ENCODE assay signal across 22 cellular contexts in the genomic region with DNA sequence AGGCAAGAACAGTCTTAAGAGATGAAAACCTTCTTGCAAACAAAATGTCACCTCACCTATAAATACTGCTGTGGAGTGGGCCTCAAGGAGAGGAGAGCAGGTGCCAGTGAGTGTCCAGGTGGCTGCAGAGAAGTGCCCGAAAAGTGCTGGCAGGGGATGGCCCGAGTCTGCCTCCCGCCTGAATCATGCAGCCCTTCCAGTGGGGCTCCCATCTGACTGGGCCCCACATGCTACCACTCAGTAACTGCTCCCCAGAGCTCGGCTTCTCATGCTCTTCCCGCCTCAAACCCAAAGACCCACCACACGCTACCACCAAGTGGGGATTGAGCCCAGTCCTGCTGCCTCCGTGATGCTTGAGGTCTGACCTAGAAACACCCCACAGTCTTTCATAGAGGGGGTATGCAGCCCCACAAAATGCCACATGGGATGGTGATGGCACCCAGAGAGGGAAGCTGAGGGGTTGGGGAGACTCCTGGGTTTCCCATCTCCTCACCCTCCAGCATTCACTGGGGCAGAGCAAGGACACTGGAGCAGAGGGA. TPM values are rescaled to one million over a fixed set of nuclear protein-coding genes. Genes with fewer than 3 reads are reported as not detected.
A peak's percentile ranks its signal among the peaks of the same experiment; 100 is the strongest.
DNase-seq lines count a peak whose midpoint lies in the region; ATAC-seq, FAIRE-seq and TF ChIP-seq lines count a peak whose summit lies in the region.
"Had no signal": no experiment of that assay in that cellular context is flagged by ENCODE, and none has a peak within 500 bp of the region (broad histone marks: within the 10 kb centered on the region; RNA-seq: fewer than 3 reads in every experiment).

No MANE protein-coding gene starts in this region.

- H3K9me2 ChIP-seq in PC-3 (replicated peaks; ENCODE audit: low read length): no peaks in the 10 kb centered on the region

- H3K4me3 Mint-ChIP-seq in activated CD4-positive, alpha-beta memory T cell treated with anti-CD3 and anti-CD28 coated beads for 36 hours: no peak overlapping the region
- no peak overlapping the region for H3K4me3 Mint-ChIP-seq in activated CD4-positive, alpha-beta memory T cell treated with anti-CD3 and anti-CD28 coated beads, Interleukin-2, amount 10 ng/mL, durations not matched to agents 7 days and 5 days
- H3K4me3 Mint-ChIP-seq: activated naive CD8-positive, alpha-beta T cell treated with anti-CD3 and anti-CD28 coated beads for 36 hours; activated T-cell treated with anti-CD3 and anti-CD28 coated beads, Interleukin-2, amount 50 U/mL, for 24 hours; HFFc6; naive thymus-derived CD8-positive, alpha-beta T cell had no signal

- POLR2A ChIA-PET in activated CD4-positive, alpha-beta memory T cell treated with anti-CD3 and anti-CD28 coated beads for 36 hours (lab: Charles Lee): no interaction called here
- POLR2A ChIA-PET in activated CD4-positive, alpha-beta memory T cell treated with anti-CD3 and anti-CD28 coated beads, Interleukin-2, amount 10 ng/mL, durations not matched to agents 7 days and 5 days (lab: Charles Lee): no interaction called here
- POLR2A ChIA-PET in H1 (lab: Charles Lee; ENCODE audit: partially characterized antibody): no interaction called here
- POLR2A ChIA-PET in PC-3 (lab: Charles Lee; ENCODE audit: unreplicated experiment): no interaction called here

- no peak overlapping the region for H3K9ac ChIP-seq in H1 (replicated peaks in 1 of 4; ENCODE audit: extremely low read depth in 1 of 4, low read depth in 3 of 4, low read length in 3 of 4)
- H3K9ac ChIP-seq in PC-3 (ENCODE audit: low read length): no peak overlapping the region

- intact Hi-C loops in activated CD4-positive, alpha-beta memory T cell treated with anti-CD3 and anti-CD28 coated beads for 36 hours (cut with micrococcal nuclease): no loop called here
- intact Hi-C loops in PC-3 (cut with micrococcal nuclease): no loop called here

- BruUV-seq in PC-3 (replicated peaks; lab: Mats Ljungman, UMichigan): no TSS peak

- peak overlapping the region; percentile 69 for H4K8ac ChIP-seq in H1 (ENCODE audit: extremely low read depth, insufficient read depth, low read length)

- peak; percentile 6 for DNase-seq in activated CD4-positive, alpha-beta memory T cell treated with anti-CD3 and anti-CD28 coated beads for 36 hours
- DNase-seq in activated CD4-positive, alpha-beta memory T cell treated with anti-CD3 and anti-CD28 coated beads, Interleukin-2, amount 10 ng/mL, durations not matched to agents 7 days and 5 days: no peak
- DNase-seq in ELF-1 (ENCODE audit: low read depth, low spot score) (peak; percentile 0), H1 (ENCODE audit: low read depth in 1 of 2, low spot score in 2 of 2) (no peak), omental fat pad (ENCODE audit: low spot score) (peak; percentile 5), PC-3 (no peak), HuH-7.5 (ENCODE audit: low spot score) (no peak), NCI-H774 (lab: John Stamatoyannopoulos, UW) (no peak)
- DNase-seq: ACHN; activated CD4-positive, alpha-beta T cell treated with anti-CD3 and anti-CD28 coated beads, Interleukin-2, amount 50 U/mL, for 1 hour; activated naive CD8-positive, alpha-beta T cell treated with anti-CD3 and anti-CD28 coated beads for 36 hours; cortex of kidney; HFFc6; NCI-H1694 treated with DMSO at 0.1 percent for 48 hours; NCI-H446; stimulated activated CD8-positive, alpha-beta memory T cell treated with anti-CD3 and anti-CD28 coated beads, Interleukin-4, amount 100 ng/mL, for 48 hours had no signal

- H4K20me1 ChIP-seq in H1 (replicated peaks in 1 of 2; ENCODE audit: control insufficient read depth in 1 of 2, insufficient read depth in 2 of 2, low read length in 2 of 2) (peaks cover 71 to 90% of the 10 kb centered on the region in 2 experiments), PC-3 (ENCODE audit: low read length) (peaks cover 15% of the 10 kb centered on the region)

- TF ChIP-seq RAD21 in H1 (IDR thresholded peaks at IDR 0.05 in 1 of 2, conservative IDR thresholded peaks at IDR 0.05 in 1 of 2; ENCODE audit: low read depth in 2 of 2, low read length in 2 of 2): no peak

- no peak overlapping the region for H2BK5ac ChIP-seq in H1 (ENCODE audit: low read depth, low read length)

- no peaks in the 10 kb centered on the region for H3K36me3 Mint-ChIP-seq in activated CD4-positive, alpha-beta memory T cell treated with anti-CD3 and anti-CD28 coated beads for 36 hours
- H3K36me3 Mint-ChIP-seq in activated CD4-positive, alpha-beta memory T cell treated with anti-CD3 and anti-CD28 coated beads, Interleukin-2, amount 10 ng/mL, durations not matched to agents 7 days and 5 days (ENCODE audit: low read depth): no peaks in the 10 kb centered on the region

- no peak for TF ChIP-seq CTCF in H1 (IDR thresholded peaks at IDR 0.05; ENCODE audit: control extremely low read depth in 1 of 3, insufficient read depth in 1 of 3, low read depth in 1 of 3, low read length in 3 of 3)
- no peak for TF ChIP-seq CTCF in omental fat pad (IDR thresholded peaks at IDR 0.05)
- no peak for TF ChIP-seq CTCF in PC-3 (conservative IDR thresholded peaks at IDR 0.05; ENCODE audit: low read depth, low read length)

- no peak overlapping the region for H2BK12ac ChIP-seq in H1 (ENCODE audit: low read depth, low read length)

- no peak overlapping the region for H3K56ac ChIP-seq in H1 (replicated peaks; ENCODE audit: insufficient read length, low read depth, low read length)

- CTCF ChIA-PET in activated CD4-positive, alpha-beta memory T cell treated with anti-CD3 and anti-CD28 coated beads for 36 hours (lab: Charles Lee): no interaction called here
- CTCF ChIA-PET in activated CD4-positive, alpha-beta memory T cell treated with anti-CD3 and anti-CD28 coated beads, Interleukin-2, amount 10 ng/mL, durations not matched to agents 7 days and 5 days (lab: Charles Lee): no interaction called here
- CTCF ChIA-PET in H1 (lab: Charles Lee; ENCODE audit: partially characterized antibody): no interaction called here
- CTCF ChIA-PET in PC-3 (lab: Charles Lee): no interaction called here

- peaks cover 30% of the 10 kb centered on the region for H3K4me1 Mint-ChIP-seq in activated CD4-positive, alpha-beta memory T cell treated with anti-CD3 and anti-CD28 coated beads for 36 hours (ENCODE audit: low read depth)
- H3K4me1 Mint-ChIP-seq in activated CD4-positive, alpha-beta memory T cell treated with anti-CD3 and anti-CD28 coated beads, Interleukin-2, amount 10 ng/mL, durations not matched to agents 7 days and 5 days: no peaks in the 10 kb centered on the region

- no peak for FAIRE-seq in H1 (lab: Jason Lieb, UNC)
- FAIRE-seq: endothelial cell of umbilical vein had no signal

- ATAC-seq in omental fat pad (ENCODE audit: low FRiP score): no peak
- no peak for ATAC-seq in PC-3
- ATAC-seq: naive thymus-derived CD8-positive, alpha-beta T cell had no signal

- no peak overlapping the region for H3K23ac ChIP-seq in H1 (ENCODE audit: insufficient read length)

- H3K9me3 ChIP-seq in H1 (ENCODE audit: insufficient read depth in 2 of 2, low read depth in 1 of 2, low read length in 1 of 2) (no peaks in the 10 kb centered on the region), PC-3 (ENCODE audit: low read length) (no peaks in the 10 kb centered on the region)
- H3K9me3 ChIP-seq: thoracic aorta had no signal

- H3K4ac ChIP-seq in H1 (replicated peaks; ENCODE audit: insufficient read length, low read depth, low read length): no peak overlapping the region

- H3K4me2 ChIP-seq in H1 (ENCODE audit: insufficient read depth in 1 of 2, low read depth in 2 of 2, low read length in 2 of 2) (no peak overlapping the region), PC-3 (ENCODE audit: low read length) (no peak overlapping the region)
- H3K4me2 ChIP-seq: smooth muscle cell had no signal

- H3K27ac ChIP-seq in H1 (ENCODE audit: low read depth, low read length): no peak overlapping the region
- H3K27ac ChIP-seq in PC-3 (ENCODE audit: low read length): no peak overlapping the region
- H3K27ac ChIP-seq: C4-2B, thoracic aorta had no signal

- H4K5ac ChIP-seq in H1 (ENCODE audit: insufficient read length, low read depth, low read length): no peak overlapping the region

- no peaks in the 10 kb centered on the region for H3F3A ChIP-seq in PC-3 (ENCODE audit: low read length, unreplicated experiment)

- no peak for TF ChIP-seq EP300 in H1 (IDR thresholded peaks at IDR 0.05; ENCODE audit: borderline replicate concordance in 1 of 2, low read depth in 2 of 2, low read length in 2 of 2)

- H2AK5ac ChIP-seq in H1 (ENCODE audit: low read depth, low read length): no peak overlapping the region

- no peak overlapping the region for H2AFZ ChIP-seq in H1 (ENCODE audit: low read length)
- H2AFZ ChIP-seq in PC-3 (ENCODE audit: low read length): no peak overlapping the region

- H3K23me2 ChIP-seq in H1 (ENCODE audit: low read depth, low read length): no peaks in the 10 kb centered on the region

- no peak overlapping the region for H2BK15ac ChIP-seq in H1 (ENCODE audit: low read length)

- no peak overlapping the region for H3K27ac Mint-ChIP-seq in activated CD4-positive, alpha-beta memory T cell treated with anti-CD3 and anti-CD28 coated beads for 36 hours
- no peak overlapping the region for H3K27ac Mint-ChIP-seq in activated CD4-positive, alpha-beta memory T cell treated with anti-CD3 and anti-CD28 coated beads, Interleukin-2, amount 10 ng/mL, durations not matched to agents 7 days and 5 days
- H3K27ac Mint-ChIP-seq: activated naive CD8-positive, alpha-beta T cell treated with anti-CD3 and anti-CD28 coated beads for 36 hours; activated T-cell treated with anti-CD3 and anti-CD28 coated beads, Interleukin-2, amount 50 U/mL, for 24 hours; HFFc6 had no signal

- WGBS in H1 (ENCODE audit: extremely low coverage in 1 of 2, insufficient coverage in 1 of 2, insufficient read length in 1 of 2, insufficient replicate concordance in 2 of 2, low coverage in 1 of 2, low lambda C conversion rate in 2 of 2, missing lambda C conversion rate in 1 of 2), 2 experiments: 90% methylated on average over 7 of the region's 7 CpGs; no CpG with 5 or more reads in 1 of the 2 experiments

- H2BK120ac ChIP-seq in H1 (replicated peaks; ENCODE audit: low read depth, low read length): no peak overlapping the region

- no peak overlapping the region for H4K91ac ChIP-seq in H1 (replicated peaks; ENCODE audit: insufficient read length, low read length)

- peaks cover 4 to 42% (median 17%) of the 10 kb centered on the region in 4 experiments for H3K4me1 ChIP-seq in H1 (replicated peaks in 1 of 4; ENCODE audit: control insufficient read depth in 3 of 4, insufficient read depth in 4 of 4, low read length in 3 of 4)
- peaks cover 8% of the 10 kb centered on the region for H3K4me1 ChIP-seq in PC-3 (ENCODE audit: insufficient read depth, low read length)

- no peaks in the 10 kb centered on the region for H3K9me3 Mint-ChIP-seq in activated CD4-positive, alpha-beta memory T cell treated with anti-CD3 and anti-CD28 coated beads for 36 hours
- H3K9me3 Mint-ChIP-seq in activated CD4-positive, alpha-beta memory T cell treated with anti-CD3 and anti-CD28 coated beads, Interleukin-2, amount 10 ng/mL, durations not matched to agents 7 days and 5 days: no peaks in the 10 kb centered on the region
- H3K9me3 Mint-ChIP-seq: activated naive CD8-positive, alpha-beta T cell treated with anti-CD3 and anti-CD28 coated beads for 36 hours; activated T-cell treated with anti-CD3 and anti-CD28 coated beads, Interleukin-2, amount 50 U/mL, for 24 hours; HFFc6; naive thymus-derived CD8-positive, alpha-beta T cell had no signal

- H3K4me3 ChIP-seq in H1 (ENCODE audit: extremely low read depth in 1 of 4, insufficient read depth in 2 of 4, low read depth in 3 of 4, low read length in 4 of 4): no peak overlapping the region
- no peak overlapping the region for H3K4me3 ChIP-seq in PC-3 (ENCODE audit: low read length)
- H3K4me3 ChIP-seq: smooth muscle cell, thoracic aorta had no signal

- H3K79me1 ChIP-seq in H1 (ENCODE audit: low read depth, low read length): peaks cover 65% of the 10 kb centered on the region

- H3K36me3 ChIP-seq in H1 (ENCODE audit: control insufficient read depth in 2 of 4, insufficient read depth in 4 of 4, low read length in 3 of 4) (peaks cover 0 to 14% (median 0%) of the 10 kb centered on the region in 4 experiments; a peak in 2 of 8 replicates), PC-3 (ENCODE audit: low read depth, low read length) (no peaks in the 10 kb centered on the region)
- H3K36me3 ChIP-seq: thoracic aorta had no signal

- H3K27me3 Mint-ChIP-seq in activated CD4-positive, alpha-beta memory T cell treated with anti-CD3 and anti-CD28 coated beads for 36 hours: no peaks in the 10 kb centered on the region
- H3K27me3 Mint-ChIP-seq in activated CD4-positive, alpha-beta memory T cell treated with anti-CD3 and anti-CD28 coated beads, Interleukin-2, amount 10 ng/mL, durations not matched to agents 7 days and 5 days: no peaks in the 10 kb centered on the region
- H3K27me3 Mint-ChIP-seq: activated naive CD8-positive, alpha-beta T cell treated with anti-CD3 and anti-CD28 coated beads for 36 hours; activated T-cell treated with anti-CD3 and anti-CD28 coated beads, Interleukin-2, amount 50 U/mL, for 24 hours; naive thymus-derived CD8-positive, alpha-beta T cell had no signal

- peaks cover 80 to 100% of the 10 kb centered on the region in 2 experiments for H3K79me2 ChIP-seq in H1 (ENCODE audit: control insufficient read depth in 1 of 2, insufficient read depth in 2 of 2, low read length in 2 of 2)
- H3K79me2 ChIP-seq in PC-3 (ENCODE audit: low read length): peaks cover 65% of the 10 kb centered on the region

- TF ChIP-seq POLR2A in H1 (IDR thresholded peaks at IDR 0.05; ENCODE audit: control extremely low read depth in 1 of 2, low read depth in 2 of 2, low read length in 2 of 2): no peak

- H3K18ac ChIP-seq in H1 (ENCODE audit: extremely low read depth, low read length): no peak overlapping the region

- H3K14ac ChIP-seq in H1 (ENCODE audit: insufficient read length): no peak overlapping the region

- H2BK20ac ChIP-seq in H1 (ENCODE audit: low read length): no peak overlapping the region

- no peaks in the 10 kb centered on the region for H3K27me3 ChIP-seq in H1 (replicated peaks in 1 of 4; ENCODE audit: control insufficient read depth in 3 of 4, extremely low read depth in 1 of 4, insufficient read depth in 3 of 4, low read length in 3 of 4)
- no peaks in the 10 kb centered on the region for H3K27me3 ChIP-seq in PC-3 (ENCODE audit: low read length)

RNA-seq across cellular contexts. Expression of gene HS6ST1, which starts 7.4 kb away (rescaled TPM):
- 1 to 10 TPM; 9.1 to 9.6 TPM for total RNA-seq in activated CD4-positive, alpha-beta memory T cell treated with anti-CD3 and anti-CD28 coated beads for 36 hours
- 1 to 10 TPM; 6.2 to 6.8 TPM for total RNA-seq in activated CD4-positive, alpha-beta memory T cell treated with anti-CD3 and anti-CD28 coated beads, Interleukin-2, amount 10 ng/mL, durations not matched to agents 7 days and 5 days
- 72.8 and 74.6 TPM in 2 replicates for total RNA-seq in H1 (2021; fragmentation: NEBNext Ultra II Directional; extraction: Animal tissue kit (Norgen Biotek cat#: 25700))
- polyA plus RNA-seq in H1 (2011; rRNA removed): 37.4 and 61.3 TPM in 2 replicates
- 37.9 TPM for polyA plus RNA-seq in H1 (2011; cell fraction: cytosol; rRNA removed)
- polyA plus RNA-seq in H1 (2011; cell fraction: nucleus; rRNA removed): 51.0 TPM
- polyA plus RNA-seq in H1 (2012, experiment 1 of 2): 44.2 to 60.1 TPM (median 56.3 TPM) in 4 replicates
- 57.3 TPM for polyA plus RNA-seq in H1 (2012, experiment 2 of 2)
- polyA plus RNA-seq in H1 (2013, experiment 1 of 2): 41.0 TPM
- polyA plus RNA-seq in H1 (2013, experiment 2 of 2): 45.1 TPM
- 26.9 and 34.9 TPM in 2 replicates for polyA minus RNA-seq in H1 (2011; rRNA and poly(A)+ RNA removed)
- 49.1 TPM for polyA minus RNA-seq in H1 (2011; cell fraction: cytosol; rRNA and poly(A)+ RNA removed)
- polyA minus RNA-seq in H1 (2011; cell fraction: nucleus; rRNA and poly(A)+ RNA removed): 74.6 TPM
- total RNA-seq in omental fat pad: 10 to 100 TPM; 17.8 to 28.9 (median 24.3) TPM
- total RNA-seq in PC-3 (2014; rRNA removed): 21.5 and 25.6 TPM in 2 replicates

Comparison
In these comparisons a context has a peak if more than half of its experiments do, and no peak if none do; other contexts are left out.
1. DNase-seq: peak in activated CD4-positive, alpha-beta memory T cell treated with anti-CD3 and anti-CD28 coated beads for 36 hours (single experiment), ELF-1 (single experiment) and omental fat pad (single experiment); none in activated CD4-positive, alpha-beta memory T cell treated with anti-CD3 and anti-CD28 coated beads, Interleukin-2, amount 10 ng/mL, durations not matched to agents 7 days and 5 days (single experiment), H1 (0 of 2), PC-3 (single experiment), HuH-7.5 (single experiment) and NCI-H774 (single experiment).